ENCODE assay signal across 8 cellular contexts in genomic region chr12:15856097-15856982, GRCh38. TPM values are rescaled to one million over a fixed set of nuclear protein-coding genes. Genes with fewer than 3 reads are reported as not detected.
A peak's percentile ranks its signal among the peaks of the same experiment; 100 is the strongest.
DNase-seq lines count a peak whose midpoint lies in the region; ATAC-seq, FAIRE-seq and TF ChIP-seq lines count a peak whose summit lies in the region.

No MANE protein-coding gene starts in this region.

- H3K27me3 ChIP-seq in HL-60 (ENCODE audit: insufficient read depth, poor library complexity, severe bottlenecking) (no peaks in the 10 kb centered on the region), Panc1 (ENCODE audit: control insufficient read depth, insufficient read depth, low read length) (no peaks in the 10 kb centered on the region), GM12878 (replicated peaks in 1 of 2; ENCODE audit: control insufficient read depth in 2 of 2, insufficient read depth in 2 of 2, low read length in 1 of 2) (no peaks in the 10 kb centered on the region), iPS DF 6.9 (ENCODE audit: control insufficient read depth, insufficient read depth, low read length) (no peaks in the 10 kb centered on the region)

- H3K4me1 ChIP-seq in Panc1 (ENCODE audit: control insufficient read depth, insufficient read depth, low read length) (no peaks in the 10 kb centered on the region), GM12878 (ENCODE audit: control insufficient read depth, insufficient read depth, low read length) (no peaks in the 10 kb centered on the region), iPS DF 6.9 (ENCODE audit: control insufficient read depth, insufficient read depth, low read length) (no peaks in the 10 kb centered on the region)

- H3K27ac ChIP-seq in HL-60 (replicated peaks) (no peak overlapping the region), Panc1 (ENCODE audit: low read length) (no peak overlapping the region), GM12878 (ENCODE audit: control insufficient read depth, insufficient read depth) (no peak overlapping the region), iPS DF 6.9 (ENCODE audit: low read length) (no peak overlapping the region)

- no peaks in the 10 kb centered on the region for H4K20me1 ChIP-seq in GM12878 (ENCODE audit: control insufficient read depth, insufficient read depth)

- no peaks in the 10 kb centered on the region for H3K79me2 ChIP-seq in GM12878 (ENCODE audit: control insufficient read depth, insufficient read depth, low read length)

- WGBS in GM12878 (ENCODE audit: insufficient coverage, insufficient replicate concordance, low lambda C conversion rate, missing lambda C conversion rate): 26% methylated on average over 8 of the region's 8 CpGs
- WGBS in iPS DF 6.9 (ENCODE audit: insufficient coverage, insufficient read length): no CpG with 5 or more reads among the region's 8 CpGs

- RAD21 ChIA-PET in GM12878 (lab: Charles Lee; ENCODE audit: unreplicated experiment): interaction anchor here (0.7 to 5.1 kb wide), 31 partner anchors 8 to 331 kb away, joined by 3 to 215 read pairs (median 4); no protein-coding TSS in a partner anchor

- H3K9me3 ChIP-seq in Panc1 (ENCODE audit: control insufficient read depth, insufficient read depth, low read depth, low read length) (no peaks in the 10 kb centered on the region), GM12878 (replicated peaks; ENCODE audit: control insufficient read depth, insufficient read depth, low read length) (no peaks in the 10 kb centered on the region), iPS DF 6.9 (ENCODE audit: control insufficient read depth, insufficient read depth, low read length) (no peaks in the 10 kb centered on the region)

- no peak for TF ChIP-seq EP300 in GM12878 (IDR thresholded peaks at IDR 0.05; ENCODE audit: borderline replicate concordance in 1 of 2, control insufficient read depth in 1 of 2, low read depth in 2 of 2, low read length in 2 of 2)

- H2AFZ ChIP-seq in GM12878 (ENCODE audit: control insufficient read depth, low read depth, low read length): no peak overlapping the region

- BruUV-seq in Panc1 (replicated peaks; lab: Mats Ljungman, UMichigan) (no TSS peak), GM12878 (replicated peaks; lab: Mats Ljungman, UMichigan) (no TSS peak)

- H3K9ac ChIP-seq in GM12878 (ENCODE audit: control insufficient read depth, insufficient read depth, low read length): no peak overlapping the region

- DNase-seq in activated naive CD4-positive, alpha-beta T cell treated with Interleukin-2 at 50 U/mL for 16 hours: peak; percentile 14
- no peak for DNase-seq in activated naive CD4-positive, alpha-beta T cell (lab: John Stamatoyannopoulos, UW)
- DNase-seq in HL-60 (ENCODE audit: low read depth in 1 of 2, low spot score in 1 of 2) (peak in 1 of 2 experiments; percentile 51), Panc1 (ENCODE audit: low read depth, low spot score) (peak; percentile 60), GM12878 (ENCODE audit: low read depth, low spot score) (peak; percentile 40), iPS DF 6.9 (ENCODE audit: low read depth, low spot score) (peak; percentile 41), ecto neural progenitor cell (ENCODE audit: low spot score) (no peak)
- DNase-seq in stimulated activated CD4-positive, alpha-beta T cell treated with anti-CD3 and anti-CD28 coated beads, Interleukin-2, amount 100 ng/mL, for 48 hours: peak; percentile 36 to 39

- FAIRE-seq in GM12878 (lab: Jason Lieb, UNC): no peak

- SMC1A ChIA-PET in GM12878 (lab: Charles Lee; ENCODE audit: uncharacterized antibody, unreplicated experiment): interaction anchor here (0.6 to 17.7 kb wide), 36 partner anchors 9 to 331 kb away, joined by 3 to 466 read pairs (median 4); partner anchors contain the start of genes DERA and EPS8

- no peak overlapping the region for H3K4me3 ChIP-seq in HL-60 (replicated peaks; ENCODE audit: insufficient read depth, low read length)
- H3K4me3 ChIP-seq in Panc1 (ENCODE audit: low read depth in 2 of 2, low read length in 2 of 2): no peak overlapping the region
- no peak overlapping the region for H3K4me3 ChIP-seq in GM12878
- H3K4me3 ChIP-seq in iPS DF 6.9 (ENCODE audit: low read length): no peak overlapping the region

- intact Hi-C loops in Panc1 (cut with micrococcal nuclease; ENCODE audit: unreplicated experiment): loop anchor here (1.0 to 5.0 kb wide), 4 partner anchors 59 to 579 kb away; no protein-coding TSS in a partner anchor
- intact Hi-C loops in GM12878 (cut with micrococcal nuclease; ENCODE audit: unreplicated experiment): loop anchor here (1.0 to 5.0 kb wide), 5 partner anchors 69 to 579 kb away; partner anchors contain the start of gene EPS8

- H3K4me2 ChIP-seq in GM12878 (ENCODE audit: control insufficient read depth, insufficient read depth): no peak overlapping the region

- no peak for TF ChIP-seq POLR2A in GM12878 (IDR thresholded peaks at IDR 0.05; ENCODE audit: low read depth, low read length)

- CTCF ChIA-PET in Panc1 (lab: Charles Lee): interaction anchor here (0.7 to 1.0 kb wide), 3 partner anchors 266 to 333 kb away, joined by 3 to 9 read pairs (median 5); no protein-coding TSS in a partner anchor
- CTCF ChIA-PET in GM12878 (lab: Yijun Ruan, JAX): interaction anchor here (0.5 to 19.2 kb wide), 28 partner anchors 8 to 1933 kb away, joined by 3 to 478 read pairs (median 8); partner anchors contain the start of gene DERA

- ATAC-seq in Panc1: peak; percentile 78
- ATAC-seq in GM12878: peak; percentile 84

- H3K36me3 ChIP-seq in Panc1 (ENCODE audit: control insufficient read depth, insufficient read depth, low read length): no peaks in the 10 kb centered on the region
- no peaks in the 10 kb centered on the region for H3K36me3 ChIP-seq in GM12878 (ENCODE audit: control insufficient read depth in 2 of 2, insufficient read depth in 2 of 2, low read length in 1 of 2)
- H3K36me3 ChIP-seq in iPS DF 6.9 (ENCODE audit: control insufficient read depth, insufficient read depth, low read length): no peaks in the 10 kb centered on the region

- peak; percentile 98 for TF ChIP-seq RAD21 in GM12878 (IDR thresholded peaks at IDR 0.05; ENCODE audit: insufficient read depth, low read depth, low read length)

- in situ Hi-C loops in Panc1 (cut with HindIII; ENCODE audit: low pct_unique_long_range_greater_than_20kb, low sequenced_read_pairs) (no loop called here), GM12878 (cut with MboI) (loop anchor here (10.0 kb wide), 1 partner anchor 582 kb away; no protein-coding TSS in a partner anchor)

- POLR2A ChIA-PET in Panc1 (lab: Charles Lee) (interaction anchor here (0.6 kb wide), 1 partner anchor 14 kb away, joined by 6 read pairs; no protein-coding TSS in a partner anchor), GM12878 (lab: Charles Lee) (interaction anchor here (0.7 kb wide), 3 partner anchors 18 to 225 kb away, joined by 3 to 4 read pairs (median 4); no protein-coding TSS in a partner anchor)

- TF ChIP-seq CTCF in HL-60 (IDR thresholded peaks at IDR 0.05; ENCODE audit: insufficient read depth, low read length) (peak; percentile 38), Panc1 (IDR thresholded peaks at IDR 0.05) (peak; percentile 64; the same call in 1 of the 2 replicates), GM12878 (IDR thresholded peaks at IDR 0.05 in 2 of 3, conservative IDR thresholded peaks at IDR 0.05 in 1 of 3; ENCODE audit: control insufficient read depth in 2 of 3, extremely low read depth in 1 of 3, insufficient read depth in 1 of 3, low read depth in 3 of 3, low read length in 3 of 3) (peak; percentile 59 to 82 (median 60); a peak in 4 of 6 replicates)

TF ChIP-seq in GM12878, 131 proteins besides CTCF, POLR2A, EP300 and RAD21 (continues in another document):
- TF ChIP-seq FOXM1 (IDR thresholded peaks at IDR 0.05; ENCODE audit: low read depth, low read length): 0 out of 2 replicates have a peak, but pooled peaks have one; percentile 33
- no peak for TF ChIP-seq LARP7 (IDR thresholded peaks at IDR 0.05)
- no peak for TF ChIP-seq ZNF217 (IDR thresholded peaks at IDR 0.05)
- no peak for TF ChIP-seq CHD2 (IDR thresholded peaks at IDR 0.05; ENCODE audit: borderline replicate concordance, low read depth, low read length)

RNA-seq across cellular contexts. Expression of gene STRAP, which starts 25.8 kb away (rescaled TPM):
- 99.4 TPM for total RNA-seq in Panc1 (2021; ENCODE audit: unreplicated experiment)
- 72.5 TPM for polyA plus RNA-seq in Panc1 (2012; ENCODE audit: insufficient read length)
- 18.6 and 19.9 TPM in 2 replicates for total RNA-seq in GM12878 (2013; cell fraction: nucleolus; rRNA removed)
- total RNA-seq in GM12878 (2014; rRNA removed): 64.3 and 66.8 TPM in 2 replicates
- 77.3 and 80.4 TPM in 2 replicates for total RNA-seq in GM12878 (2014; rRNA removed; fragmentation: Illumina TruSeq; extraction: Trizol)
- 113 and 116 TPM in 2 replicates for total RNA-seq in GM12878 (2021)
- 66.0 TPM for polyA plus RNA-seq in GM12878 (2011; ENCODE audit: low read depth)
- 125 and 169 TPM in 2 replicates for polyA plus RNA-seq in GM12878 (2011; rRNA removed)
- polyA plus RNA-seq in GM12878 (2011; cell fraction: cytosol; rRNA removed): 60.1 and 70.1 TPM in 2 replicates
- polyA plus RNA-seq in GM12878 (2011; cell fraction: nucleus; rRNA removed): 22.8 and 33.9 TPM in 2 replicates
- 80.5 and 85.4 TPM in 2 replicates for polyA plus RNA-seq in GM12878 (2012)
- 91.9 and 106 TPM in 2 replicates for polyA plus RNA-seq in GM12878 (2014; fragmentation: Illumina TruSeq; extraction: Trizol)
- 100 to 1,000 TPM; 102 to 227 TPM for polyA plus RNA-seq in GM12878 (2014; fragmentation: Nextera tagmentation; extraction: Ambion mirVana)
- 103 and 125 TPM in 2 replicates for polyA plus RNA-seq in GM12878 (2014; rRNA removed)
- polyA plus RNA-seq in GM12878 (2016; fragmentation: Nextera tagmentation; extraction: Ambion mirVana): 100 to 1,000 TPM; 281 TPM
- polyA minus RNA-seq in GM12878 (2011; rRNA and poly(A)+ RNA removed): 75.8 and 85.1 TPM in 2 replicates
- 47.6 and 57.9 TPM in 2 replicates for polyA minus RNA-seq in GM12878 (2011; cell fraction: cytosol; rRNA and poly(A)+ RNA removed)
- polyA minus RNA-seq in GM12878 (2011; cell fraction: nucleus; rRNA and poly(A)+ RNA removed): 18.9 and 36.5 TPM in 2 replicates

RNA-seq across cellular contexts. Expression of gene DERA, which starts 54.8 kb away (rescaled TPM):
- total RNA-seq in Panc1 (2021; ENCODE audit: unreplicated experiment): 22.6 TPM
- polyA plus RNA-seq in Panc1 (2012; ENCODE audit: insufficient read length): 16.6 TPM
- total RNA-seq in GM12878 (2013; cell fraction: nucleolus; rRNA removed): 28.0 and 28.8 TPM in 2 replicates
- total RNA-seq in GM12878 (2014; rRNA removed): 37.9 and 49.8 TPM in 2 replicates
- total RNA-seq in GM12878 (2014; rRNA removed; fragmentation: Illumina TruSeq; extraction: Trizol): 42.3 and 42.6 TPM in 2 replicates
- 33.4 and 34.9 TPM in 2 replicates for total RNA-seq in GM12878 (2021)
- 15.8 TPM for polyA plus RNA-seq in GM12878 (2011; ENCODE audit: low read depth)
- 39.3 and 60.6 TPM in 2 replicates for polyA plus RNA-seq in GM12878 (2011; rRNA removed)
- 17.5 and 20.2 TPM in 2 replicates for polyA plus RNA-seq in GM12878 (2011; cell fraction: cytosol; rRNA removed)
- polyA plus RNA-seq in GM12878 (2011; cell fraction: nucleus; rRNA removed): 18.8 and 23.7 TPM in 2 replicates
- 15.0 and 20.5 TPM in 2 replicates for polyA plus RNA-seq in GM12878 (2012)
- polyA plus RNA-seq in GM12878 (2014; fragmentation: Illumina TruSeq; extraction: Trizol): 36.9 and 59.1 TPM in 2 replicates
- polyA plus RNA-seq in GM12878 (2014; fragmentation: Nextera tagmentation; extraction: Ambion mirVana): 10 to 100 TPM; 64.2 to 97.1 TPM
- 35.0 and 36.2 TPM in 2 replicates for polyA plus RNA-seq in GM12878 (2014; rRNA removed)
- polyA plus RNA-seq in GM12878 (2016; fragmentation: Nextera tagmentation; extraction: Ambion mirVana): 10 to 100 TPM; 71.0 to 76.4 TPM
- polyA minus RNA-seq in GM12878 (2011; rRNA and poly(A)+ RNA removed): 38.2 and 38.8 TPM in 2 replicates
- 12.6 and 13.6 TPM in 2 replicates for polyA minus RNA-seq in GM12878 (2011; cell fraction: cytosol; rRNA and poly(A)+ RNA removed)
- polyA minus RNA-seq in GM12878 (2011; cell fraction: nucleus; rRNA and poly(A)+ RNA removed): 16.5 and 17.3 TPM in 2 replicates

Comparison
In these comparisons a context has a peak if more than half of its experiments do, and no peak if none do; other contexts are left out.
1. DNase-seq: peak in activated naive CD4-positive, alpha-beta T cell treated with Interleukin-2 at 50 U/mL for 16 hours (single experiment), Panc1 (single experiment), GM12878 (single experiment), iPS DF 6.9 (single experiment) and stimulated activated CD4-positive, alpha-beta T cell treated with anti-CD3 and anti-CD28 coated beads, Interleukin-2, amount 100 ng/mL, for 48 hours (2 of 2); none in activated naive CD4-positive, alpha-beta T cell (0 of 4) and ecto neural progenitor cell (single experiment).
2. Peak in every context shown above with its lines, with median percentiles within 50 percentile points of each other: CTCF ChIP-seq.